ENCODE assay signal across 8 cellular contexts in genomic region chr3:47009225-47010049, GRCh38. TPM values are rescaled to one million over a fixed set of nuclear protein-coding genes. Genes with fewer than 3 reads are reported as not detected.
DNase-seq lines count a peak whose midpoint lies in the region; ATAC-seq lines count a peak whose summit lies in the region.

No MANE protein-coding gene starts in this region.

- H3K27ac Mint-ChIP-seq in CD4-positive, alpha-beta memory T cell, result peak overlapping the region in 6 of 7 donors; percentile 4 to 79 (median 30)

- POLR2A ChIA-PET in CD4-positive, alpha-beta memory T cell (lab: Charles Lee; ENCODE audit: partially characterized antibody), result interaction anchor here (0.8 to 1.1 kb wide), 3 partner anchors 12 to 32 kb away, joined by 4 to 5 read pairs (median 5); partner anchors contain the start of gene NBEAL2

- H3K4me3 Mint-ChIP-seq in CD4-positive, alpha-beta memory T cell, result peak overlapping the region in 6 of 8 donors; percentile 43 to 74 (median 52)

- H3K27me3 Mint-ChIP-seq in CD4-positive, alpha-beta memory T cell, result no peaks in the 10 kb centered on the region

- H3K4me1 Mint-ChIP-seq in CD4-positive, alpha-beta memory T cell, result peaks cover 2 to 12% (median 7%) of the 10 kb centered on the region in 4 donors

- DNase-seq in CD4-positive, alpha-beta memory T cell, result peak; percentile 55 to 77 (median 64)
- DNase-seq in MV-4-11 (lab: John Stamatoyannopoulos, UW) (peak; percentile 90), dedifferentiated amniotic fluid mesenchymal stem cell (ENCODE audit: extremely low spot score) (peak; percentile 74), left kidney (ENCODE audit: low read depth, low spot score) (peak; percentile 98), NK-92 (lab: John Stamatoyannopoulos, UW; ENCODE audit: unreplicated experiment) (no peak)
- peak; percentile 79 for DNase-seq in activated CD4-positive, alpha-beta T cell treated with anti-CD3 and anti-CD28 coated beads for 48 hours
- DNase-seq in stimulated activated CD4-positive, alpha-beta T cell treated with anti-CD3 and anti-CD28 coated beads, Interleukin-2, amount 100 ng/mL, for 24 hours, result peak; percentile 58 to 77

- peaks cover 38% of the 10 kb centered on the region for H3K36me3 ChIP-seq in CD4-positive, alpha-beta memory T cell (ENCODE audit: insufficient read depth, low read length)

- ATAC-seq in GM21423 (IDR thresholded peaks at IDR 0.05; ENCODE audit: unreplicated experiment), result peak; percentile 75

- no peaks in the 10 kb centered on the region for H3K9me3 ChIP-seq in CD4-positive, alpha-beta memory T cell (ENCODE audit: control insufficient read depth in 1 of 2, low read length in 2 of 2)

- no peak overlapping the region for H3K4me3 ChIP-seq in CD4-positive, alpha-beta memory T cell (ENCODE audit: low read length in 2 of 2)

- peak overlapping the region; percentile 14 for H3K27ac ChIP-seq in CD4-positive, alpha-beta memory T cell (ENCODE audit: low read depth, low read length)

- H3K36me3 Mint-ChIP-seq in CD4-positive, alpha-beta memory T cell, result peaks cover 15 to 55% of the 10 kb centered on the region in 2 donors

- intact Hi-C loops in CD4-positive, alpha-beta memory T cell (cut with micrococcal nuclease), result loop anchor here (10.0 kb wide), 1 partner anchor 315 kb away; no protein-coding TSS in a partner anchor

- CTCF ChIA-PET in CD4-positive, alpha-beta memory T cell (lab: Charles Lee; ENCODE audit: partially characterized antibody), result no interaction called here

- H3K27me3 ChIP-seq in CD4-positive, alpha-beta memory T cell (ENCODE audit: insufficient read depth, low read length), result no peaks in the 10 kb centered on the region

- H3K9me3 Mint-ChIP-seq in CD4-positive, alpha-beta memory T cell, result peaks cover 0 to 3% (median 0%) of the 10 kb centered on the region in 8 donors

- no peaks in the 10 kb centered on the region for H3K4me1 ChIP-seq in CD4-positive, alpha-beta memory T cell (ENCODE audit: insufficient read depth, low read length)

RNA-seq across cellular contexts. Expression of gene NBEAL2, which starts 30.0 kb away (rescaled TPM):
- total RNA-seq in CD4-positive, alpha-beta memory T cell, result 100 to 1,000 TPM; 144 to 147 TPM
- 10 to 100 TPM in 1 of 2 donors, 1 to 10 TPM in 1; 4.5 to 16.0 TPM for polyA plus RNA-seq in CD4-positive, alpha-beta memory T cell

RNA-seq across cellular contexts. Expression of gene CCDC12, which starts 32.9 kb away (rescaled TPM):
- total RNA-seq in CD4-positive, alpha-beta memory T cell, result 10 to 100 TPM; 59.3 to 59.4 TPM
- 100 to 1,000 TPM in 1 of 2 donors, 10 to 100 TPM in 1; 86.5 to 102 TPM for polyA plus RNA-seq in CD4-positive, alpha-beta memory T cell
